Comparison of ENCODE assay signal across 1 cellular context in genomic region chr10:77710759-77711682, GRCh38.
TF ChIP-seq lines count a peak whose summit lies in the region.

No MANE protein-coding gene starts in this region.

TF ChIP-seq in WTC11, 78 proteins besides CTCF, POLR2A, EP300 and RAD21 (continued from another document):
- TF ChIP-seq HMGXB4 (CRISPR knock-in tag; IDR thresholded peaks at IDR 0.05) = peak; percentile 87
- TF ChIP-seq ZBTB43 (CRISPR knock-in tag; IDR thresholded peaks at IDR 0.05) = no peak
